5 cellular contexts compared by ENCODE assay signal in genomic region chr6:6908116-6908515, GRCh38.
"Had no signal": no experiment of that assay in that cellular context is flagged by ENCODE, and none has a peak within 500 bp of the region (broad histone marks: within the 10 kb centered on the region; RNA-seq: fewer than 3 reads in every experiment).

No MANE protein-coding gene starts in this region.

- DNase-seq: H9, HCEC 1CT, KBM-7 had no signal

- H3K4me3 ChIP-seq: GM23338 had no signal

- H3K9ac ChIP-seq: KMS-11 had no signal

- H2AFZ ChIP-seq: GM23338 had no signal

- H3K27ac ChIP-seq: KMS-11 had no signal

- ATAC-seq: GM23338 had no signal

- H3K4me2 ChIP-seq: GM23338, KMS-11 had no signal
